In the genomic region with DNA sequence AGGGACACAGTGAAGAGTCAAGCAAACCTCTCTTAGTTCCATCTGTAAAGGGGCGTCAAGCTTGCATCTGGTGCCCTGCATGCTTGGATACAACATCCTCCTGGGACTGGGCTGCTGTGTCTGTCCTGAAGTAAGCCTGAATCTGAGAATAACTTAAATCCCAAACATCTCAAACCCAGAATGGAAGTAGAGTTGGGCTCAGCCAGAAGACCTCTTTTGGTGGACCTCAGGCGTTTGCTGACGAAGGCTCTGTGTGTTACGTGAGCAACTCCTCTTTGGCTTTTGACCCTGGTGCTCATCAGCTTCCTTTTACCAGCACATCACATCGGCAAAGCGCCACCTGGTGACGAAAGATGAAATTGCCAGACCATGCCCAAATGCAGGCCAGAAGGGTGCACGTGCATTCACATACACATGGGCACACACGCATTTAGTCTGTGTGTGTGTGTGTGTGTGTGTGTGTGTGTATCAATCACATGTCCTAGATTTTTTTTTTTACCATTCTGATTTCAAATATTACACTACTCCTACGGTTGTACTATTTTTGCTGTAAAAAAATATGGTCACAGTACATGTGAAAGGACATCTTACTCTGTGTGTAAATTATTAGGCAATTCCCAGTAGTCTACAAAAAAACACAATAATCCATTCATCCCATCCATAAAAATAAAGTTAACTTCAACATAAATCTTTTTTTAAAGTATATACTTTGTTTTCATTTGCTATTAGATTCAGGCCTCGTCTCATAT, we compare ENCODE assay signal across 8 cellular contexts. TPM values are rescaled to one million over a fixed set of nuclear protein-coding genes. Genes with fewer than 3 reads are reported as not detected.
DNase-seq lines count a peak whose midpoint lies in the region; ATAC-seq, FAIRE-seq and TF ChIP-seq lines count a peak whose summit lies in the region.

No MANE protein-coding gene starts in this region.

- H2AFZ ChIP-seq in mammary epithelial cell (ENCODE audit: low read depth, low read length): peak overlapping the region; percentile 46
- H2AFZ ChIP-seq in keratinocyte (ENCODE audit: control insufficient read depth, low read length): peak overlapping the region; percentile 45

- dilution Hi-C loops in mammary epithelial cell (cut with HindIII; ENCODE audit: low sequenced_read_pairs): no loop called here
- dilution Hi-C loops in keratinocyte (cut with MboI; ENCODE audit: extremely low pct_ligation_motif_present, low sequenced_read_pairs): no loop called here

- peak; percentile 62 for ATAC-seq in HG03196 (IDR thresholded peaks at IDR 0.05; ENCODE audit: unreplicated experiment)
- peak; percentile 90 for ATAC-seq in WTC11
- ATAC-seq in GM18505 (IDR thresholded peaks at IDR 0.05; ENCODE audit: unreplicated experiment): no peak

- POLR2A ChIA-PET in WTC11 (lab: Charles Lee): interaction anchor here (0.7 kb wide), 1 partner anchor 293 kb away, joined by 3 read pairs; no protein-coding TSS in a partner anchor

- no peaks in the 10 kb centered on the region for H3K79me2 ChIP-seq in mammary epithelial cell (ENCODE audit: insufficient read depth, low read length)
- no peaks in the 10 kb centered on the region for H3K79me2 ChIP-seq in keratinocyte (ENCODE audit: control insufficient read depth, insufficient read depth, low read length)

- H3K9ac ChIP-seq in mammary epithelial cell (ENCODE audit: insufficient read depth, low read length) (no peak overlapping the region), keratinocyte (ENCODE audit: control insufficient read depth, extremely low read depth, insufficient read depth, low read length) (no peak overlapping the region)

- H3K4me3 ChIP-seq in mammary epithelial cell (replicated peaks in 1 of 3; ENCODE audit: insufficient read depth in 1 of 3, low read depth in 2 of 3, low read length in 3 of 3) (no peak overlapping the region), keratinocyte (ENCODE audit: control insufficient read depth in 2 of 3, extremely low read depth in 1 of 3, insufficient read depth in 2 of 3, low read depth in 1 of 3, low read length in 3 of 3) (no peak overlapping the region)

- 12% methylated on average over 9 of the region's 11 CpGs for WGBS in mammary epithelial cell (ENCODE audit: low coverage, missing lambda C conversion rate)

- no peak overlapping the region for H3K27ac Mint-ChIP-seq in WTC11

- H4K20me1 ChIP-seq in mammary epithelial cell (ENCODE audit: insufficient read depth, low read length): no peaks in the 10 kb centered on the region
- H4K20me1 ChIP-seq in keratinocyte (ENCODE audit: control insufficient read depth, extremely low read depth, insufficient read depth, low read length): no peaks in the 10 kb centered on the region

- peaks cover 4% of the 10 kb centered on the region; the same call in 1 of the 2 replicates for H3K27me3 Mint-ChIP-seq in WTC11 (ENCODE audit: low read depth)

- no peak overlapping the region for H3K4me3 Mint-ChIP-seq in WTC11

- no peaks in the 10 kb centered on the region for H3K4me1 ChIP-seq in mammary epithelial cell (ENCODE audit: insufficient read depth, low read length)
- peaks cover 6% of the 10 kb centered on the region for H3K4me1 ChIP-seq in keratinocyte (ENCODE audit: control insufficient read depth, extremely low read depth, insufficient read depth, low read length)

- TF ChIP-seq CTCF in WTC11 (IDR thresholded peaks at IDR 0.05) (peak; percentile 83), mammary epithelial cell (conservative IDR thresholded peaks at IDR 0.05 in 1 of 2, IDR thresholded peaks at IDR 0.05 in 1 of 2; ENCODE audit: extremely low read depth in 1 of 2, insufficient read depth in 1 of 2, low read depth in 1 of 2, low read length in 2 of 2) (peak; percentile 91 to 97), keratinocyte (optimal IDR thresholded peaks at IDR 0.05 in 1 of 3, IDR thresholded peaks at IDR 0.05 in 1 of 3, conservative IDR thresholded peaks at IDR 0.05 in 1 of 3; ENCODE audit: extremely low read depth in 1 of 3, insufficient read depth in 2 of 3, low read length in 3 of 3) (peak; percentile 90 to 98 (median 98))

- peak; percentile 70 for FAIRE-seq in keratinocyte (lab: Jason Lieb, UNC)

- peaks cover 9% of the 10 kb centered on the region for H3K4me1 Mint-ChIP-seq in WTC11

- no peaks in the 10 kb centered on the region for H3K9me1 ChIP-seq in keratinocyte (ENCODE audit: control insufficient read depth, extremely low read depth, insufficient read depth, low read length)

- peak; percentile 86 for DNase-seq in G401 (ENCODE audit: low spot score)
- peak; percentile 91 for DNase-seq in NCI-H460 (ENCODE audit: extremely low read depth, low read depth)
- peak; percentile 94 for DNase-seq in WTC11 (ENCODE audit: low spot score)
- DNase-seq in mammary epithelial cell: peak; percentile 82
- peak; percentile 83 for DNase-seq in keratinocyte (ENCODE audit: low read depth, low spot score)
- peak; percentile 88 to 96 (median 93) for DNase-seq in stimulated activated CD4-positive, alpha-beta T cell treated with anti-CD3 and anti-CD28 coated beads, Interleukin-1b, Interleukin-23, amount 100 ng/mL, for 24 hours (ENCODE audit: low read depth in 4 of 4, low spot score in 1 of 4)

- intact Hi-C loops in mammary epithelial cell (cut with micrococcal nuclease): loop anchor here (1.0 to 2.0 kb wide), 3 partner anchors 61 to 168 kb away; no protein-coding TSS in a partner anchor

- TF ChIP-seq POLR2A in GM18505 (IDR thresholded peaks at IDR 0.05; ENCODE audit: borderline replicate concordance, extremely low read depth, insufficient read depth, insufficient read length): no peak

- H3K36me3 Mint-ChIP-seq in WTC11: no peaks in the 10 kb centered on the region

- H3K4me2 ChIP-seq in mammary epithelial cell (ENCODE audit: insufficient read depth, low read depth, low read length): no peak overlapping the region
- no peak overlapping the region for H3K4me2 ChIP-seq in keratinocyte (ENCODE audit: control insufficient read depth, extremely low read depth, insufficient read depth, low read depth, low read length)

- no TSS peak for BruUV-seq in mammary epithelial cell (replicated peaks; lab: Mats Ljungman, UMichigan)

- H3K9me3 ChIP-seq in mammary epithelial cell (replicated peaks; ENCODE audit: insufficient read depth, low read length) (no peaks in the 10 kb centered on the region), keratinocyte (ENCODE audit: control insufficient read depth, low read depth, low read length) (no peaks in the 10 kb centered on the region)

- H3K27me3 ChIP-seq in mammary epithelial cell (ENCODE audit: insufficient read depth, low read length) (no peaks in the 10 kb centered on the region), keratinocyte (ENCODE audit: control insufficient read depth, extremely low read depth, insufficient read depth, low read length) (no peaks in the 10 kb centered on the region)

- CTCF ChIA-PET in WTC11 (lab: Charles Lee): interaction anchor here (0.6 to 3.6 kb wide), 72 partner anchors 8 to 1728 kb away, joined by 3 to 61 read pairs (median 6); a partner anchor contains a TSS
- CTCF ChIA-PET in mammary epithelial cell (lab: Charles Lee; ENCODE audit: low non-redundant PET): interaction anchor here (0.6 to 0.9 kb wide), 14 partner anchors 10 to 969 kb away, joined by 3 to 7 read pairs (median 4); no protein-coding TSS in a partner anchor

- H3K27ac ChIP-seq in mammary epithelial cell (ENCODE audit: insufficient read depth, low read depth, low read length): no peak overlapping the region
- no peak overlapping the region for H3K27ac ChIP-seq in keratinocyte (ENCODE audit: control insufficient read depth, insufficient read depth, low read length)

- H3K36me3 ChIP-seq in mammary epithelial cell (ENCODE audit: insufficient read depth, low read length) (no peaks in the 10 kb centered on the region), keratinocyte (ENCODE audit: control insufficient read depth in 2 of 2, extremely low read depth in 1 of 2, insufficient read depth in 2 of 2, low read length in 2 of 2) (no peaks in the 10 kb centered on the region)

- in situ Hi-C loops in G401 (cut with HindIII; ENCODE audit: low sequenced_read_pairs): no loop called here
- in situ Hi-C loops in mammary epithelial cell (cut with MboI; ENCODE audit: low sequenced_read_pairs in 2 of 2): no loop called here

- H3K9me3 Mint-ChIP-seq in WTC11: no peaks in the 10 kb centered on the region

RNA-seq across cellular contexts. Expression of a gene that starts 41.1 kb away (rescaled TPM):
- total RNA-seq in G401 (2014; rRNA removed; shearing (Covaris generic)): 0.62 and 0.85 TPM in 2 replicates
- not detected in 2 replicates for total RNA-seq in NCI-H460 (2014; rRNA removed; shearing (Covaris generic))
- not detected in 2 replicates for polyA plus RNA-seq in NCI-H460 (2014; cell fraction: nucleus; rRNA removed)
- total RNA-seq in WTC11 (2021): 6.2 to 11.8 TPM (median 6.8 TPM) in 3 replicates
- total RNA-seq in mammary epithelial cell: not detected
- not detected for polyA plus RNA-seq in mammary epithelial cell
- polyA minus RNA-seq in mammary epithelial cell: not detected
- 0.01 to 0.03 TPM (median 0.02 TPM) in 3 replicates for polyA plus RNA-seq in keratinocyte
- not detected for polyA plus RNA-seq in keratinocyte (2011; ENCODE audit: low read depth)
- polyA plus RNA-seq in keratinocyte (2011; cell fraction: cytosol; rRNA removed): not detected in 2 replicates
- polyA plus RNA-seq in keratinocyte (2011; cell fraction: nucleus; rRNA removed): not detected in 2 replicates
- 0.03 TPM in 1 of 2 replicates, not detected in the other for polyA plus RNA-seq in keratinocyte (2012; ENCODE audit: low replicate concordance)
- polyA minus RNA-seq in keratinocyte: not detected in 3 replicates
- polyA minus RNA-seq in keratinocyte (2011; cell fraction: cytosol; rRNA and poly(A)+ RNA removed): not detected
- polyA minus RNA-seq in keratinocyte (2011; cell fraction: nucleus; rRNA and poly(A)+ RNA removed): not detected in 2 replicates

RNA-seq across cellular contexts. Expression of a gene that starts 58.1 kb away (rescaled TPM):
- total RNA-seq in G401 (2014; rRNA removed; shearing (Covaris generic)): 4.4 and 5.5 TPM in 2 replicates
- 1.3 and 1.9 TPM in 2 replicates for total RNA-seq in NCI-H460 (2014; rRNA removed; shearing (Covaris generic))
- 3.3 and 4.4 TPM in 2 replicates for polyA plus RNA-seq in NCI-H460 (2014; cell fraction: nucleus; rRNA removed)
- total RNA-seq in WTC11 (2021) (11.2 to 15.1 TPM (median 13.7 TPM) in 3 replicates), mammary epithelial cell (not detected)
- polyA plus RNA-seq in mammary epithelial cell (0.07 TPM), keratinocyte (not detected in 3 replicates)
- polyA minus RNA-seq in mammary epithelial cell (not detected), keratinocyte (not detected in 3 replicates)
- not detected for polyA plus RNA-seq in keratinocyte (2011; ENCODE audit: low read depth)
- not detected in 2 replicates for polyA plus RNA-seq in keratinocyte (2011; cell fraction: cytosol; rRNA removed)
- not detected in 2 replicates for polyA plus RNA-seq in keratinocyte (2011; cell fraction: nucleus; rRNA removed)
- polyA plus RNA-seq in keratinocyte (2012; ENCODE audit: low replicate concordance): not detected in 2 replicates
- polyA minus RNA-seq in keratinocyte (2011; cell fraction: cytosol; rRNA and poly(A)+ RNA removed): not detected
- polyA minus RNA-seq in keratinocyte (2011; cell fraction: nucleus; rRNA and poly(A)+ RNA removed): not detected in 2 replicates
